10 cellular contexts compared by ENCODE assay signal in the genomic region with DNA sequence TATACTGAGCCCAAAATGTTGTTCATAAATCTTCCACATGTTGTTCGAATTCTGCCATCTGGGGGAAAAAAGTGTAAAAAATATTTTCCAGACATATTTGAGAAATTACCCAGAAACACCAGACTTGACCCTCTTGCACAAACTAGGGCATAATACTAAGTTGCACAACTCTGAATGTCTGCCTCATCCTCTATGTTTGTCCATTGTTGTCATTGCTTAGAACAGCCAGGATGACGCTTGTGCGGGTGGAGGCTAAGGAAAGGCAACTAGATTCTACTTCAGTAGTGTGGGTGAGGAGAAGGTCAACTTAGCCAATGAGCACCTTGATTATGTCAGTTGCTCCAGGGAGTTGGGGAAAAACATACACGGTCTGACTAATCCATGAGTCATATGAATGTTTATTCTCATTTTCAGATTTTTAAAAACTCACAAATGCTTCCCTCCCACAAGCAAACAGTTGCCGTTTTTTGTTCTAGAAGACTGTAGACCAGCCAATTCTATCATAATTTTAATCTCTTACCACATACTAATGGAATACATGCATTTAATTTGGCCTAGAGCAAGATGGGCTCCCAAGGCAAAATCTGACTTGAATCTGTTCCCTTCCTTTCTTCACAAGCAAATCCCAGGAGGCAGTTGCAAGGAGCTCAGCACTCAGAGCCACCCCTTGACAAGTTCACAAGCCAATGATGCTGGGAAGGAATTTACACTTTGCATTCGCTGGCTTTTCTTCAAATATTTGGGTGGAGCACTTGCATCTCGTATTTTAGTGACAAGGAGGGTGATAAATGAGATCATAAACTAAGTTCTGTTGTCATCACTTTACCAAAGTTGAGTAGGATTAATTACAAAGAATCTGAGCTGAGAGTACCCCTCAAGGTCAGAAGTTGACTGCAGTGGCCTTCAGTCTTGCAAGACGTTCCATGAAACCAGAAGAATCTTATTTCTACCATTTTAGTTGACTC.
DNase-seq lines count a peak whose midpoint lies in the region; ATAC-seq and TF ChIP-seq lines count a peak whose summit lies in the region.
"Had no signal": no experiment of that assay in that cellular context is flagged by ENCODE, and none has a peak within 500 bp of the region (broad histone marks: within the 10 kb centered on the region; RNA-seq: fewer than 3 reads in every experiment).

No MANE protein-coding gene starts in this region.

- H3K4me3 Mint-ChIP-seq in activated CD4-positive, alpha-beta memory T cell treated with anti-CD3 and anti-CD28 coated beads for 36 hours: no peak overlapping the region
- H3K4me3 Mint-ChIP-seq in activated CD4-positive, alpha-beta memory T cell treated with anti-CD3 and anti-CD28 coated beads, Interleukin-2, amount 10 ng/mL, durations not matched to agents 7 days and 5 days: no peak overlapping the region
- H3K4me3 Mint-ChIP-seq in type B pancreatic cell: no peak overlapping the region
- no peak overlapping the region for H3K4me3 Mint-ChIP-seq in naive thymus-derived CD8-positive, alpha-beta T cell

- no peak overlapping the region for H3K27ac Mint-ChIP-seq in activated CD4-positive, alpha-beta memory T cell treated with anti-CD3 and anti-CD28 coated beads for 36 hours
- H3K27ac Mint-ChIP-seq in activated CD4-positive, alpha-beta memory T cell treated with anti-CD3 and anti-CD28 coated beads, Interleukin-2, amount 10 ng/mL, durations not matched to agents 7 days and 5 days: no peak overlapping the region
- peak overlapping the region; percentile 67 for H3K27ac Mint-ChIP-seq in type B pancreatic cell
- H3K27ac Mint-ChIP-seq in naive thymus-derived CD8-positive, alpha-beta T cell: no peak overlapping the region

- no peaks in the 10 kb centered on the region for H3K36me3 Mint-ChIP-seq in activated CD4-positive, alpha-beta memory T cell treated with anti-CD3 and anti-CD28 coated beads for 36 hours
- no peaks in the 10 kb centered on the region for H3K36me3 Mint-ChIP-seq in activated CD4-positive, alpha-beta memory T cell treated with anti-CD3 and anti-CD28 coated beads, Interleukin-2, amount 10 ng/mL, durations not matched to agents 7 days and 5 days (ENCODE audit: low read depth)
- no peaks in the 10 kb centered on the region for H3K36me3 Mint-ChIP-seq in type B pancreatic cell
- H3K36me3 Mint-ChIP-seq in naive thymus-derived CD8-positive, alpha-beta T cell: peaks cover 0 to 5% (median 3%) of the 10 kb centered on the region in 3 donors

- H3K9me3 ChIP-seq in ascending aorta: no peaks in the 10 kb centered on the region

- H3K36me3 ChIP-seq in ascending aorta: no peaks in the 10 kb centered on the region

- peak; percentile 31 for DNase-seq in activated CD4-positive, alpha-beta memory T cell treated with anti-CD3 and anti-CD28 coated beads for 36 hours
- no peak for DNase-seq in activated CD4-positive, alpha-beta memory T cell treated with anti-CD3 and anti-CD28 coated beads, Interleukin-2, amount 10 ng/mL, durations not matched to agents 7 days and 5 days
- DNase-seq in ascending aorta (ENCODE audit: low spot score in 2 of 2) (peak in 1 of 2 donors; percentile 87), iPS-NIHi7 (ENCODE audit: extremely low spot score) (peak; percentile 7), type B pancreatic cell (ENCODE audit: extremely low spot score, unreplicated experiment) (no peak), midbrain (lab: John Stamatoyannopoulos, UW) (no peak)
- no peak for DNase-seq in naive thymus-derived CD8-positive, alpha-beta T cell
- DNase-seq: stimulated activated CD8-positive, alpha-beta memory T cell treated with anti-CD3 and anti-CD28 coated beads, Interleukin-4, amount 100 ng/mL, for 48 hours had no signal

- CTCF ChIA-PET in activated CD4-positive, alpha-beta memory T cell treated with anti-CD3 and anti-CD28 coated beads for 36 hours (lab: Charles Lee): interaction anchor here (0.6 kb wide), 1 partner anchor 37 kb away, joined by 3 read pairs; no protein-coding TSS in a partner anchor
- CTCF ChIA-PET in activated CD4-positive, alpha-beta memory T cell treated with anti-CD3 and anti-CD28 coated beads, Interleukin-2, amount 10 ng/mL, durations not matched to agents 7 days and 5 days (lab: Charles Lee): no interaction called here

- no peak for TF ChIP-seq CTCF in ascending aorta (IDR thresholded peaks at IDR 0.05)
- TF ChIP-seq CTCF in type B pancreatic cell (conservative IDR thresholded peaks at IDR 0.05): no peak

- H3K27me3 ChIP-seq in ascending aorta: no peaks in the 10 kb centered on the region

- peak overlapping the region; percentile 73 to 77 for H3K27ac ChIP-seq in ascending aorta
- H3K27ac ChIP-seq: C4-2B had no signal

- H3K9me3 Mint-ChIP-seq in activated CD4-positive, alpha-beta memory T cell treated with anti-CD3 and anti-CD28 coated beads for 36 hours: no peaks in the 10 kb centered on the region
- H3K9me3 Mint-ChIP-seq in activated CD4-positive, alpha-beta memory T cell treated with anti-CD3 and anti-CD28 coated beads, Interleukin-2, amount 10 ng/mL, durations not matched to agents 7 days and 5 days: no peaks in the 10 kb centered on the region
- H3K9me3 Mint-ChIP-seq in type B pancreatic cell: no peaks in the 10 kb centered on the region
- H3K9me3 Mint-ChIP-seq in naive thymus-derived CD8-positive, alpha-beta T cell: peaks cover 0 to 9% (median 0%) of the 10 kb centered on the region in 9 donors

- ATAC-seq in naive thymus-derived CD8-positive, alpha-beta T cell: no peak
- no peak for ATAC-seq in HG02623 (IDR thresholded peaks at IDR 0.05; ENCODE audit: unreplicated experiment)

- H3K4me3 ChIP-seq in ascending aorta: no peak overlapping the region

- H3K27me3 Mint-ChIP-seq in activated CD4-positive, alpha-beta memory T cell treated with anti-CD3 and anti-CD28 coated beads for 36 hours: peaks cover 38% of the 10 kb centered on the region
- peaks cover 11% of the 10 kb centered on the region for H3K27me3 Mint-ChIP-seq in activated CD4-positive, alpha-beta memory T cell treated with anti-CD3 and anti-CD28 coated beads, Interleukin-2, amount 10 ng/mL, durations not matched to agents 7 days and 5 days
- no peaks in the 10 kb centered on the region for H3K27me3 Mint-ChIP-seq in type B pancreatic cell
- H3K27me3 Mint-ChIP-seq in naive thymus-derived CD8-positive, alpha-beta T cell: peaks cover 13 to 63% (median 18%) of the 10 kb centered on the region in 5 donors

- intact Hi-C loops in activated CD4-positive, alpha-beta memory T cell treated with anti-CD3 and anti-CD28 coated beads for 36 hours (cut with micrococcal nuclease): loop anchor here (1.0 kb wide), 1 partner anchor 14 kb away; no protein-coding TSS in a partner anchor
- intact Hi-C loops in ascending aorta (cut with DNase I): loop anchor here (2.0 kb wide), 2 partner anchors 44 to 88 kb away; no protein-coding TSS in a partner anchor

- peaks cover 9% of the 10 kb centered on the region for H3K4me1 Mint-ChIP-seq in activated CD4-positive, alpha-beta memory T cell treated with anti-CD3 and anti-CD28 coated beads for 36 hours (ENCODE audit: low read depth)
- no peaks in the 10 kb centered on the region for H3K4me1 Mint-ChIP-seq in activated CD4-positive, alpha-beta memory T cell treated with anti-CD3 and anti-CD28 coated beads, Interleukin-2, amount 10 ng/mL, durations not matched to agents 7 days and 5 days
- H3K4me1 Mint-ChIP-seq in type B pancreatic cell (ENCODE audit: unreplicated experiment): peaks cover 15% of the 10 kb centered on the region
- peaks cover 0 to 6% (median 2%) of the 10 kb centered on the region in 4 donors for H3K4me1 Mint-ChIP-seq in naive thymus-derived CD8-positive, alpha-beta T cell

- POLR2A ChIA-PET in activated CD4-positive, alpha-beta memory T cell treated with anti-CD3 and anti-CD28 coated beads for 36 hours (lab: Charles Lee): interaction anchor here (0.6 kb wide), 1 partner anchor 24 kb away, joined by 4 read pairs; no protein-coding TSS in a partner anchor
- POLR2A ChIA-PET in activated CD4-positive, alpha-beta memory T cell treated with anti-CD3 and anti-CD28 coated beads, Interleukin-2, amount 10 ng/mL, durations not matched to agents 7 days and 5 days (lab: Charles Lee): no interaction called here
- POLR2A ChIA-PET in naive thymus-derived CD8-positive, alpha-beta T cell (lab: Charles Lee): no interaction called here

- peaks cover 0 to 11% of the 10 kb centered on the region in 2 donors for H3K4me1 ChIP-seq in ascending aorta

Comparison
In these comparisons a context has a peak if more than half of its experiments do, and no peak if none do; other contexts are left out.
1. DNase-seq: peak in activated CD4-positive, alpha-beta memory T cell treated with anti-CD3 and anti-CD28 coated beads for 36 hours (single experiment) and iPS-NIHi7 (single experiment); none in activated CD4-positive, alpha-beta memory T cell treated with anti-CD3 and anti-CD28 coated beads, Interleukin-2, amount 10 ng/mL, durations not matched to agents 7 days and 5 days (single experiment), type B pancreatic cell (single experiment), midbrain (single experiment) and naive thymus-derived CD8-positive, alpha-beta T cell (0 of 10).